20 cellular contexts compared by ENCODE assay signal in the genomic region with DNA sequence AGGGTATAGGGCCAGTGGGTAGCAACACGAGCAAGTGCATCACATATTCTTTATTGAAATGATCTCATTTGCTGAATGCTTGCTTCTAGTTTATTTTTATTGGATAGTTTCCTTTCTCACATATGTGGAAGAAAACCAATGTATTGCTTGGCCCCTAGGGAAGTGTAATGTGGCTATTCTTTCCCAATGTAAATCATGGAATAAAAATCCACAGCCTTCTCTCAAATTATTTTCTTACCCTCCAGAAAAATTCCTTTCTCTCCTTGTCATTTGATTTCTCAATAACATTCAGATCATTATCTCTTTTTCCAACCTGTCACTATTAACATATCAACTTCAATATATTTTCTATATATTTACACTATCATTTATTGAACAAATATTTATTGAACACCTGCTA. TPM values are rescaled to one million over a fixed set of nuclear protein-coding genes. Genes with fewer than 3 reads are reported as not detected.
DNase-seq lines count a peak whose midpoint lies in the region; ATAC-seq and TF ChIP-seq lines count a peak whose summit lies in the region.
"Had no signal": no experiment of that assay in that cellular context is flagged by ENCODE, and none has a peak within 500 bp of the region (broad histone marks: within the 10 kb centered on the region; RNA-seq: fewer than 3 reads in every experiment).

No MANE protein-coding gene starts in this region.

- no peaks in the 10 kb centered on the region for H4K20me1 ChIP-seq in GM23248 (ENCODE audit: insufficient read depth)

- in situ Hi-C loops in GM23248 (cut with MboI): no loop called here

- POLR2A ChIA-PET in AG04449 (lab: Yijun Ruan, JAX): no interaction called here

- H3F3A ChIP-seq in GM23248 (ENCODE audit: insufficient read depth): peaks cover 19% of the 10 kb centered on the region; the same call in 1 of the 2 replicates

- H3K9ac ChIP-seq in GM23248 (no peak overlapping the region), adipocyte (ENCODE audit: low read length) (no peak overlapping the region)

- H3K27me3 ChIP-seq in GM23248 (replicated peaks; ENCODE audit: insufficient read depth) (no peaks in the 10 kb centered on the region), adipocyte (replicated peaks; ENCODE audit: control insufficient read depth, insufficient read depth, low read length) (no peaks in the 10 kb centered on the region)

- H3K4me2 ChIP-seq in GM23248 (ENCODE audit: unreplicated experiment): no peak overlapping the region

- no peaks in the 10 kb centered on the region for H3K9me2 ChIP-seq in GM23248 (ENCODE audit: insufficient read depth)

- H3K79me2 ChIP-seq in GM23248 (ENCODE audit: insufficient read depth): no peaks in the 10 kb centered on the region

- H3K36me3 ChIP-seq in GM23248 (ENCODE audit: low read depth) (no peaks in the 10 kb centered on the region), adipocyte (ENCODE audit: control insufficient read depth, insufficient read depth, low read length, severe bottlenecking) (no peaks in the 10 kb centered on the region)

- no peak overlapping the region for H2AFZ ChIP-seq in GM23248

- H3K9me3 ChIP-seq in GM23248 (ENCODE audit: low read depth) (no peaks in the 10 kb centered on the region), adipocyte (ENCODE audit: control insufficient read depth, low read length) (no peaks in the 10 kb centered on the region)

- WGBS in GM23248 (ENCODE audit: low coverage in 1 of 2, low lambda C conversion rate in 2 of 2, missing lambda C conversion rate in 2 of 2), 2 experiments: 56 to 62% methylated on average over 1 of the region's 1 CpG

- TF ChIP-seq CTCF in AG04449 (IDR thresholded peaks at IDR 0.05; ENCODE audit: insufficient read depth, low read length, missing control alignments) (no peak), foreskin fibroblast (IDR thresholded peaks at IDR 0.05; ENCODE audit: low read depth, low read length) (no peak)

- no peak for ATAC-seq in GM21528 (IDR thresholded peaks at IDR 0.05; ENCODE audit: low FRiP score, unreplicated experiment)
- no peak for ATAC-seq in HG03378 (IDR thresholded peaks at IDR 0.05; ENCODE audit: unreplicated experiment)
- ATAC-seq: SK-N-SH treated with all-trans-retinoic acid at 6 μM for 48 hours had no signal

- H3K4me3 ChIP-seq in AG04449 (ENCODE audit: low read depth, low read length): no peak overlapping the region
- no peak overlapping the region for H3K4me3 ChIP-seq in GM23248
- H3K4me3 ChIP-seq in adipocyte (ENCODE audit: low read length): no peak overlapping the region
- H3K4me3 ChIP-seq in foreskin fibroblast (ENCODE audit: low read depth in 1 of 2, low read length in 2 of 2): no peak overlapping the region

- no peak overlapping the region for H3K27ac ChIP-seq in GM23248

- CTCF ChIA-PET in AG04449 (lab: Yijun Ruan, JAX): no interaction called here

- H3K4me1 ChIP-seq in GM23248 (ENCODE audit: insufficient read depth) (peaks cover 43% of the 10 kb centered on the region), adipocyte (ENCODE audit: control insufficient read depth, insufficient read depth, low read length) (peaks cover 18% of the 10 kb centered on the region)

- peak; percentile 24 for DNase-seq in AG04449 (ENCODE audit: low read depth, low spot score)
- peak; percentile 27 for DNase-seq in GM23248
- DNase-seq in adipocyte (ENCODE audit: low read depth): peak; percentile 64
- DNase-seq in foreskin fibroblast: peak; percentile 12 to 64
- no peak for DNase-seq in stimulated activated CD4-positive, alpha-beta T cell treated with anti-CD3 and anti-CD28 coated beads, Interleukin-12 subunit alpha, Interleukin-12 subunit beta, amount 100 ng/mL, for 4 hours
- no peak for DNase-seq in NCI-H510A treated with DMSO at 0.1 percent for 48 hours (lab: John Stamatoyannopoulos, UW)
- DNase-seq: 8988T; CD4-positive, alpha-beta memory T cell; DMS53; H7; NCI-H1694 treated with DMSO at 0.1 percent for 48 hours; NCI-H510A; NCI-H774; RPMI8226; SIG-M5 had no signal

RNA-seq across cellular contexts. Expression of gene PTPRK, which starts 51.9 kb away (rescaled TPM):
- total RNA-seq in GM23248 (2014; rRNA removed; shearing (Covaris generic)): 23.1 and 34.5 TPM in 2 replicates
- polyA plus RNA-seq in GM23248 (2016; fragmentation: Nextera tagmentation; extraction: Ambion mirVana): 22.3 and 24.6 TPM in 2 replicates
- total RNA-seq: G401, OCI-LY7 had no signal

Comparison
In these comparisons a context has a peak if more than half of its experiments do, and no peak if none do; other contexts are left out.
1. DNase-seq: peak in AG04449 (single experiment), GM23248 (single experiment), adipocyte (single experiment) and foreskin fibroblast (2 of 2); none in stimulated activated CD4-positive, alpha-beta T cell treated with anti-CD3 and anti-CD28 coated beads, Interleukin-12 subunit alpha, Interleukin-12 subunit beta, amount 100 ng/mL, for 4 hours (single experiment) and NCI-H510A treated with DMSO at 0.1 percent for 48 hours (single experiment).